In the genomic region with DNA sequence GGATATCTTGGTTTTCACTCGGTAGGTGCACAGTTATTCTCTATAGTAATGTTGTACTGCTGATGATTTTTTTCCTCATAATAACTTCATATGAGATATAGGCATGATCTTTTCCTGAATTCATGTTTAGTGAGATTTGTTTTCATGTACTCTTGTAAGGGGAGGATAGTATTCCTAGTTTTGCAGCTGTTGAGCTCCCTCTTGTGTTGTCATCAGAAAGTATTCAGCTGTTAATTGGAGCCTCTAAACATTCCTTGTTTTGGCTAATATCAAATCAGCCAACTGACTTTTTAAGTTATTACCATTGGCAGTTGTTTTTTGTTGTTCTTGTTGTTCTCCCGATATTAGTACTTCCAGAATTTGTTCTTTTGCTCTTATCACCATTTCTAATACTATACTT, we compare ENCODE assay signal across 9 cellular contexts. TPM values are rescaled to one million over a fixed set of nuclear protein-coding genes. Genes with fewer than 3 reads are reported as not detected.
DNase-seq lines count a peak whose midpoint lies in the region; ATAC-seq, FAIRE-seq and TF ChIP-seq lines count a peak whose summit lies in the region.
"Had no signal": no experiment of that assay in that cellular context is flagged by ENCODE, and none has a peak within 500 bp of the region (broad histone marks: within the 10 kb centered on the region; RNA-seq: fewer than 3 reads in every experiment).

No MANE protein-coding gene starts in this region.

- no peak for TF ChIP-seq EP300 in GM12878 (IDR thresholded peaks at IDR 0.05; ENCODE audit: borderline replicate concordance in 1 of 2, control insufficient read depth in 1 of 2, low read depth in 2 of 2, low read length in 2 of 2)

- no peak for TF ChIP-seq POLR2A in GM12878 (IDR thresholded peaks at IDR 0.05; ENCODE audit: low read depth, low read length)

- no peak overlapping the region for H3K4ac ChIP-seq in mesendoderm (ENCODE audit: low read depth, low read length)

- no peak overlapping the region for H3K9ac ChIP-seq in Loucy (ENCODE audit: low read depth, low read length, poor library complexity, severe bottlenecking)
- no peak overlapping the region for H3K9ac ChIP-seq in GM12878 (ENCODE audit: control insufficient read depth, insufficient read depth, low read length)
- H3K9ac ChIP-seq in mesendoderm (ENCODE audit: low read length), result no peak overlapping the region

- no peak overlapping the region for H3K23ac ChIP-seq in mesendoderm (ENCODE audit: low read length)

- H3K9me3 ChIP-seq in DOHH2 (ENCODE audit: control insufficient read depth, insufficient read depth, low read length) (no peaks in the 10 kb centered on the region), Loucy (ENCODE audit: insufficient read depth, low read depth, low read length) (no peaks in the 10 kb centered on the region), GM12878 (replicated peaks; ENCODE audit: control insufficient read depth, insufficient read depth, low read length) (no peaks in the 10 kb centered on the region)
- H3K9me3 ChIP-seq: ovary had no signal

- no peaks in the 10 kb centered on the region; the same call in 1 of the 2 replicates for H4K20me1 ChIP-seq in DOHH2 (ENCODE audit: control insufficient read depth, insufficient read depth, low read depth, low read length)
- no peaks in the 10 kb centered on the region for H4K20me1 ChIP-seq in Loucy (ENCODE audit: insufficient read depth, low read length, poor library complexity, severe bottlenecking)
- no peaks in the 10 kb centered on the region for H4K20me1 ChIP-seq in GM12878 (ENCODE audit: control insufficient read depth, insufficient read depth)

- TF ChIP-seq CTCF in DOHH2 (IDR thresholded peaks at IDR 0.05; ENCODE audit: low read depth, low read length, poor library complexity, severe bottlenecking) (peak; percentile 46), Loucy (conservative IDR thresholded peaks at IDR 0.05; ENCODE audit: low read length) (peak; percentile 74), GM12878 (IDR thresholded peaks at IDR 0.05 in 2 of 3, conservative IDR thresholded peaks at IDR 0.05 in 1 of 3; ENCODE audit: control insufficient read depth in 2 of 3, extremely low read depth in 1 of 3, insufficient read depth in 1 of 3, low read depth in 3 of 3, low read length in 3 of 3) (peak; percentile 24 to 47 (median 27); a peak in 4 of 6 replicates)

- CTCF ChIA-PET in GM12878 (lab: Yijun Ruan, JAX), result interaction anchor here (0.6 to 7.7 kb wide), 13 partner anchors 9 to 577 kb away, joined by 3 to 64 read pairs (median 3); partner anchors contain the start of gene CD1B

- H3K36me3 ChIP-seq in DOHH2 (ENCODE audit: control insufficient read depth, low read length), result no peaks in the 10 kb centered on the region
- H3K36me3 ChIP-seq in Loucy (ENCODE audit: insufficient read depth, low read length), result no peaks in the 10 kb centered on the region
- no peaks in the 10 kb centered on the region for H3K36me3 ChIP-seq in GM12878 (ENCODE audit: control insufficient read depth in 2 of 2, insufficient read depth in 2 of 2, low read length in 1 of 2)
- no peaks in the 10 kb centered on the region for H3K36me3 ChIP-seq in mesendoderm (ENCODE audit: control insufficient read depth, insufficient read depth, low read length)
- H3K36me3 ChIP-seq: ovary had no signal

- H3K4me2 ChIP-seq in DOHH2 (ENCODE audit: low read length) (no peak overlapping the region), Loucy (ENCODE audit: low read depth, low read length, poor library complexity, severe bottlenecking) (no peak overlapping the region), GM12878 (ENCODE audit: control insufficient read depth, insufficient read depth) (no peak overlapping the region), mesendoderm (ENCODE audit: low read length) (no peak overlapping the region)

- DNase-seq in GM12878 (ENCODE audit: low read depth, low spot score) (no peak), mesendoderm (peak; percentile 57), NCI-H524 treated with DMSO at 0.1 percent for 48 hours (lab: John Stamatoyannopoulos, UW) (no peak), SK-N-DZ (ENCODE audit: low spot score) (no peak)
- no peak for DNase-seq in activated CD4-positive, alpha-beta T cell treated with anti-CD3 and anti-CD28 coated beads, Interleukin-2, amount 50 U/mL, for 48 hours
- no peak for DNase-seq in stimulated activated CD4-positive, alpha-beta T cell treated with anti-CD3 and anti-CD28 coated beads, Interleukin-4, amount 100 ng/mL, for 1 hour
- DNase-seq: ovary had no signal

- no peak overlapping the region for H3K4me3 ChIP-seq in DOHH2 (ENCODE audit: low read length)
- H3K4me3 ChIP-seq in Loucy (ENCODE audit: low read length, poor library complexity, severe bottlenecking), result no peak overlapping the region
- no peak overlapping the region for H3K4me3 ChIP-seq in GM12878
- H3K4me3 ChIP-seq in mesendoderm (ENCODE audit: low read length), result no peak overlapping the region
- H3K4me3 ChIP-seq: ovary had no signal

- TF ChIP-seq RAD21 in GM12878 (IDR thresholded peaks at IDR 0.05; ENCODE audit: insufficient read depth, low read depth, low read length), result peak; percentile 60

- peak; percentile 55; the same call in 2 of the 3 replicates for ATAC-seq in GM12878

- no peak overlapping the region for H2AFZ ChIP-seq in Loucy (ENCODE audit: low read length)
- no peak overlapping the region for H2AFZ ChIP-seq in GM12878 (ENCODE audit: control insufficient read depth, low read depth, low read length)

- no peak overlapping the region for H2BK5ac ChIP-seq in mesendoderm (ENCODE audit: low read length)

- 63% methylated on average over 2 of the region's 2 CpGs for WGBS in GM12878 (ENCODE audit: insufficient coverage, insufficient replicate concordance, low lambda C conversion rate, missing lambda C conversion rate)
- no CpG with 5 or more reads among the region's 2 CpGs for WGBS in mesendoderm (ENCODE audit: extremely low coverage, insufficient coverage, low lambda C conversion rate)

- no peak overlapping the region for H3K18ac ChIP-seq in mesendoderm (ENCODE audit: low read length)

- no peaks in the 10 kb centered on the region for H3K9me2 ChIP-seq in DOHH2 (replicated peaks; ENCODE audit: control insufficient read depth, low read length)
- no peaks in the 10 kb centered on the region for H3K9me2 ChIP-seq in Loucy (replicated peaks; ENCODE audit: low read depth, low read length)

- SMC1A ChIA-PET in GM12878 (lab: Charles Lee; ENCODE audit: uncharacterized antibody, unreplicated experiment), result interaction anchor here (0.6 to 4.2 kb wide), 12 partner anchors 10 to 574 kb away, joined by 3 to 54 read pairs (median 4); no protein-coding TSS in a partner anchor

- H2BK15ac ChIP-seq in mesendoderm (replicated peaks; ENCODE audit: low read depth), result no peak overlapping the region

- BruUV-seq in GM12878 (replicated peaks; lab: Mats Ljungman, UMichigan), result no TSS peak

- H4K5ac ChIP-seq in mesendoderm (ENCODE audit: low read length), result no peak overlapping the region

- H3K27me3 ChIP-seq in DOHH2 (ENCODE audit: control insufficient read depth, low read length) (peaks cover 21% of the 10 kb centered on the region), Loucy (ENCODE audit: insufficient read depth, low read length, poor library complexity, severe bottlenecking) (no peaks in the 10 kb centered on the region), GM12878 (replicated peaks in 1 of 2; ENCODE audit: control insufficient read depth in 2 of 2, insufficient read depth in 2 of 2, low read length in 1 of 2) (0 out of 4 replicates have a peak, but pooled peaks cover 0 to 3% of the 10 kb centered on the region in 2 experiments), mesendoderm (ENCODE audit: insufficient read depth, low read length, poor library complexity) (no peaks in the 10 kb centered on the region)
- H3K27me3 ChIP-seq: ovary had no signal

- H3K79me1 ChIP-seq in mesendoderm (ENCODE audit: low read length), result no peaks in the 10 kb centered on the region

- intact Hi-C loops in GM12878 (cut with micrococcal nuclease; ENCODE audit: unreplicated experiment), result loop anchor here (1.0 kb wide), 1 partner anchor 293 kb away; no protein-coding TSS in a partner anchor

- no peaks in the 10 kb centered on the region for H3K79me2 ChIP-seq in DOHH2 (ENCODE audit: control insufficient read depth, low read length)
- H3K79me2 ChIP-seq in Loucy (ENCODE audit: insufficient read depth, low read length), result no peaks in the 10 kb centered on the region
- no peaks in the 10 kb centered on the region for H3K79me2 ChIP-seq in GM12878 (ENCODE audit: control insufficient read depth, insufficient read depth, low read length)
- H3K79me2 ChIP-seq in mesendoderm (ENCODE audit: control insufficient read depth, insufficient read depth, low read length), result no peaks in the 10 kb centered on the region

- H2AK5ac ChIP-seq in mesendoderm (ENCODE audit: low read length), result no peak overlapping the region

- RAD21 ChIA-PET in GM12878 (lab: Charles Lee; ENCODE audit: unreplicated experiment), result interaction anchor here (0.9 to 3.1 kb wide), 9 partner anchors 10 to 504 kb away, joined by 3 to 26 read pairs (median 4); partner anchors contain the start of gene CD1D

- POLR2A ChIA-PET in GM12878 (lab: Charles Lee), result no interaction called here

- H3F3A ChIP-seq in DOHH2 (ENCODE audit: control insufficient read depth, insufficient read depth) (no peaks in the 10 kb centered on the region), Loucy (ENCODE audit: low read depth) (no peaks in the 10 kb centered on the region)

- H2BK120ac ChIP-seq in mesendoderm (ENCODE audit: low read depth, low read length), result no peak overlapping the region

- H3K56ac ChIP-seq in mesendoderm (ENCODE audit: low read length), result no peak overlapping the region

- no peak overlapping the region for H3K27ac ChIP-seq in DOHH2 (ENCODE audit: low read depth, low read length)
- H3K27ac ChIP-seq in GM12878 (ENCODE audit: control insufficient read depth, insufficient read depth), result no peak overlapping the region
- no peak overlapping the region for H3K27ac ChIP-seq in mesendoderm (ENCODE audit: low read depth, low read length)
- H3K27ac ChIP-seq: ovary had no signal

- H4K8ac ChIP-seq in mesendoderm (ENCODE audit: low read depth, low read length), result no peak overlapping the region

- H3K4me1 ChIP-seq in DOHH2 (ENCODE audit: control insufficient read depth, low read length), result no peaks in the 10 kb centered on the region
- H3K4me1 ChIP-seq in Loucy (ENCODE audit: insufficient read depth, low read length, poor library complexity, severe bottlenecking), result no peaks in the 10 kb centered on the region
- H3K4me1 ChIP-seq in GM12878 (ENCODE audit: control insufficient read depth, insufficient read depth, low read length), result no peaks in the 10 kb centered on the region
- no peaks in the 10 kb centered on the region for H3K4me1 ChIP-seq in mesendoderm (ENCODE audit: control insufficient read depth, low read depth, low read length)

- in situ Hi-C loops in GM12878 (cut with MboI), result no loop called here

- FAIRE-seq in GM12878 (lab: Jason Lieb, UNC), result peak; percentile 41

RNA-seq across cellular contexts. Expression of gene OR10R2, which starts 24.4 kb away (rescaled TPM):
- total RNA-seq in GM12878 (2013; cell fraction: nucleolus; rRNA removed), result not detected in 2 replicates
- total RNA-seq in GM12878 (2014; rRNA removed), result not detected in 2 replicates
- total RNA-seq in GM12878 (2014; rRNA removed; fragmentation: Illumina TruSeq; extraction: Trizol), result not detected in 2 replicates
- not detected in 2 replicates for total RNA-seq in GM12878 (2021)
- polyA plus RNA-seq in GM12878 (2011; ENCODE audit: low read depth), result not detected
- polyA plus RNA-seq in GM12878 (2011; rRNA removed), result not detected in 2 replicates
- polyA plus RNA-seq in GM12878 (2011; cell fraction: cytosol; rRNA removed), result not detected in 2 replicates
- not detected in 2 replicates for polyA plus RNA-seq in GM12878 (2011; cell fraction: nucleus; rRNA removed)
- not detected in 2 replicates for polyA plus RNA-seq in GM12878 (2012)
- not detected in 2 replicates for polyA plus RNA-seq in GM12878 (2014; fragmentation: Illumina TruSeq; extraction: Trizol)
- polyA plus RNA-seq in GM12878 (2014; fragmentation: Nextera tagmentation; extraction: Ambion mirVana), result not detected
- not detected in 2 replicates for polyA plus RNA-seq in GM12878 (2014; rRNA removed)
- not detected for polyA plus RNA-seq in GM12878 (2016; fragmentation: Nextera tagmentation; extraction: Ambion mirVana)
- polyA minus RNA-seq in GM12878 (2011; rRNA and poly(A)+ RNA removed), result not detected in 2 replicates
- not detected in 2 replicates for polyA minus RNA-seq in GM12878 (2011; cell fraction: cytosol; rRNA and poly(A)+ RNA removed)
- not detected in 2 replicates for polyA minus RNA-seq in GM12878 (2011; cell fraction: nucleus; rRNA and poly(A)+ RNA removed)
- not detected for polyA plus RNA-seq in mesendoderm (2013, experiment 1 of 2)
- polyA plus RNA-seq in mesendoderm (2013, experiment 2 of 2), result not detected
- polyA plus RNA-seq in SK-N-DZ (2014; cell fraction: cytosol; rRNA removed), result not detected in 2 replicates
- polyA plus RNA-seq in SK-N-DZ (2014; cell fraction: nucleus; rRNA removed), result not detected in 2 replicates
- total RNA-seq: ovary had no signal
- polyA plus RNA-seq: ovary had no signal

RNA-seq across cellular contexts. Expression of gene OR10K1, which starts 34.7 kb away (rescaled TPM):
- not detected in 2 replicates for total RNA-seq in GM12878 (2013; cell fraction: nucleolus; rRNA removed)
- not detected in 2 replicates for total RNA-seq in GM12878 (2014; rRNA removed)
- total RNA-seq in GM12878 (2014; rRNA removed; fragmentation: Illumina TruSeq; extraction: Trizol), result not detected in 2 replicates
- not detected in 2 replicates for total RNA-seq in GM12878 (2021)
- not detected for polyA plus RNA-seq in GM12878 (2011; ENCODE audit: low read depth)
- polyA plus RNA-seq in GM12878 (2011; rRNA removed), result not detected in 2 replicates
- not detected in 2 replicates for polyA plus RNA-seq in GM12878 (2011; cell fraction: cytosol; rRNA removed)
- not detected in 2 replicates for polyA plus RNA-seq in GM12878 (2011; cell fraction: nucleus; rRNA removed)
- polyA plus RNA-seq in GM12878 (2012), result not detected in 2 replicates
- polyA plus RNA-seq in GM12878 (2014; fragmentation: Illumina TruSeq; extraction: Trizol), result not detected in 2 replicates
- not detected for polyA plus RNA-seq in GM12878 (2014; fragmentation: Nextera tagmentation; extraction: Ambion mirVana)
- polyA plus RNA-seq in GM12878 (2014; rRNA removed), result not detected in 2 replicates
- polyA plus RNA-seq in GM12878 (2016; fragmentation: Nextera tagmentation; extraction: Ambion mirVana), result not detected
- not detected in 2 replicates for polyA minus RNA-seq in GM12878 (2011; rRNA and poly(A)+ RNA removed)
- polyA minus RNA-seq in GM12878 (2011; cell fraction: cytosol; rRNA and poly(A)+ RNA removed), result not detected in 2 replicates
- polyA minus RNA-seq in GM12878 (2011; cell fraction: nucleus; rRNA and poly(A)+ RNA removed), result not detected in 2 replicates
- polyA plus RNA-seq in mesendoderm (2013, experiment 1 of 2), result not detected
- not detected for polyA plus RNA-seq in mesendoderm (2013, experiment 2 of 2)
- polyA plus RNA-seq in SK-N-DZ (2014; cell fraction: cytosol; rRNA removed), result not detected in 2 replicates
- polyA plus RNA-seq in SK-N-DZ (2014; cell fraction: nucleus; rRNA removed), result not detected in 2 replicates
- total RNA-seq: ovary had no signal
- polyA plus RNA-seq: ovary had no signal

RNA-seq across cellular contexts. Expression of gene OR6Y1, which starts 57.8 kb away (rescaled TPM):
- not detected in 2 replicates for total RNA-seq in GM12878 (2013; cell fraction: nucleolus; rRNA removed)
- total RNA-seq in GM12878 (2014; rRNA removed) (not detected in 2 replicates), GM12878 (2014; rRNA removed; fragmentation: Illumina TruSeq; extraction: Trizol) (not detected in 2 replicates), GM12878 (2021) (not detected in 2 replicates)
- not detected for polyA plus RNA-seq in GM12878 (2011; ENCODE audit: low read depth)
- polyA plus RNA-seq in GM12878 (2011; rRNA removed) (not detected in 2 replicates), GM12878 (2014; fragmentation: Illumina TruSeq; extraction: Trizol) (not detected in 2 replicates), GM12878 (2014; fragmentation: Nextera tagmentation; extraction: Ambion mirVana) (not detected), GM12878 (2014; rRNA removed) (not detected in 2 replicates), GM12878 (2016; fragmentation: Nextera tagmentation; extraction: Ambion mirVana) (not detected)
- not detected in 2 replicates for polyA plus RNA-seq in GM12878 (2011; cell fraction: cytosol; rRNA removed)
- polyA plus RNA-seq in GM12878 (2011; cell fraction: nucleus; rRNA removed), result not detected in 2 replicates
- polyA plus RNA-seq in GM12878 (2012), result not detected in 2 replicates
- not detected in 2 replicates for polyA minus RNA-seq in GM12878 (2011; rRNA and poly(A)+ RNA removed)
- polyA minus RNA-seq in GM12878 (2011; cell fraction: cytosol; rRNA and poly(A)+ RNA removed), result not detected in 2 replicates
- polyA minus RNA-seq in GM12878 (2011; cell fraction: nucleus; rRNA and poly(A)+ RNA removed), result not detected in 2 replicates
- not detected for polyA plus RNA-seq in mesendoderm (2013, experiment 1 of 2)
- not detected for polyA plus RNA-seq in mesendoderm (2013, experiment 2 of 2)
- not detected in 2 replicates for polyA plus RNA-seq in SK-N-DZ (2014; cell fraction: cytosol; rRNA removed)
- not detected in 2 replicates for polyA plus RNA-seq in SK-N-DZ (2014; cell fraction: nucleus; rRNA removed)
- total RNA-seq: ovary had no signal
- polyA plus RNA-seq: ovary had no signal
